Comparison of ENCODE assay signal across 22 cellular contexts in the genomic region with DNA sequence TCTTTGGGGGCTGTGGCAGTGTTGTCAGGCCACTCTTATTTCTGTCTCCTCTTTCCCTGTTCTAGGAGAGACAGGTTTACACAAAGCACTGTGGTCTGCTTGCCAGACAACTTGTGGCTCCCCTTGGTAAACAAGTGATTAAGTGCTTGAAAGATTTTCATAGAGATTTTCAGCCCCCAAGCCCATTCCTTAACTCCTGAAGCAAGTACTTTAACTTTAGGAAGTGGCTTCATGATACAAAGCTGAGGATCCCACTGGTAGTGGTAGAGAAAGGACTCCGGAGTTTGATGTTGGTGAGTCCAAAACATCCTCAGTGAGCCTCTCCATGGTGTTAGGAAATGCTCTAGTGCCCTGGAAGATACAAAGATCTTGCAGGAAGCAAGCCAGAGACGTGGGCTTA. TPM values are rescaled to one million over a fixed set of nuclear protein-coding genes. Genes with fewer than 3 reads are reported as not detected.
DNase-seq lines count a peak whose midpoint lies in the region; ATAC-seq and TF ChIP-seq lines count a peak whose summit lies in the region.
"Had no signal": no experiment of that assay in that cellular context is flagged by ENCODE, and none has a peak within 500 bp of the region (broad histone marks: within the 10 kb centered on the region; RNA-seq: fewer than 3 reads in every experiment).

No MANE protein-coding gene starts in this region.

- no peak overlapping the region; the same call in 1 of the 2 replicates for H3K4me3 ChIP-seq in MM.1S (ENCODE audit: low read length)

- TF ChIP-seq CTCF in MM.1S (IDR thresholded peaks at IDR 0.05; ENCODE audit: low read length): no peak

- peak overlapping the region; percentile 52 for H3K4me3 Mint-ChIP-seq in activated CD8-positive, alpha-beta memory T cell treated with anti-CD3 and anti-CD28 coated beads, Interleukin-2, amount 10 ng/mL, durations not matched to agents 7 days and 5 days
- H3K4me3 Mint-ChIP-seq in stimulated activated memory B cell treated with anti-CD40 and anti-IgM and Interleukin-4, amounts not matched to agents 10 μg/mL and 1 μg/mL and 100 μg/mL, for 72 hours: peak overlapping the region; percentile 12
- H3K4me3 Mint-ChIP-seq: activated naive CD8-positive, alpha-beta T cell treated with anti-CD3 and anti-CD28 coated beads, Interleukin-2, amount 10 ng/mL, durations not matched to agents 7 days and 5 days; CD14-positive monocyte; neural crest cell had no signal

- ATAC-seq in activated CD8-positive, alpha-beta memory T cell treated with anti-CD3 and anti-CD28 coated beads, Interleukin-2, amount 10 ng/mL, durations not matched to agents 7 days and 5 days: no peak
- no peak for ATAC-seq in stimulated activated memory B cell treated with anti-CD40 and anti-IgM and Interleukin-4, amounts not matched to agents 10 μg/mL and 1 μg/mL and 100 μg/mL, for 72 hours
- ATAC-seq: stimulated activated naive CD8-positive, alpha-beta T cell treated with anti-CD3 and anti-CD28 coated beads, Interleukin-15, Interleukin-2, amounts not matched to agents 100 U/mL and 50 U/mL, for 24 hours had no signal

- no peaks in the 10 kb centered on the region for H3K36me3 ChIP-seq in MM.1S (replicated peaks; ENCODE audit: insufficient read depth, low read length)

- H3K27me3 ChIP-seq in MM.1S (replicated peaks; ENCODE audit: insufficient read depth, low read length): no peaks in the 10 kb centered on the region
- H3K27me3 ChIP-seq: brain microvascular endothelial cell had no signal

- peak overlapping the region; percentile 69 for H3K4me2 ChIP-seq in MM.1S (ENCODE audit: low read depth, low read length)

- CTCF ChIA-PET in activated CD8-positive, alpha-beta memory T cell treated with anti-CD3 and anti-CD28 coated beads, Interleukin-2, amount 10 ng/mL, durations not matched to agents 7 days and 5 days (lab: Charles Lee): interaction anchor here (1.0 to 3.6 kb wide), 5 partner anchors 19 to 74 kb away, joined by 3 to 16 read pairs (median 5); no protein-coding TSS in a partner anchor

- no peak for DNase-seq in activated CD8-positive, alpha-beta memory T cell treated with anti-CD3 and anti-CD28 coated beads, Interleukin-2, amount 10 ng/mL, durations not matched to agents 7 days and 5 days
- DNase-seq in activated CD8-positive, alpha-beta memory T cell treated with anti-CD3 and anti-CD28 coated beads for 24 hours: no peak
- DNase-seq in MM.1S (peak; percentile 63), NCI-H1105 treated with DMSO at 0.1 percent for 48 hours (lab: John Stamatoyannopoulos, UW) (no peak), mesenteric fat pad (ENCODE audit: low spot score) (no peak), NCI-H187 treated with DMSO at 0.1 percent for 48 hours (lab: John Stamatoyannopoulos, UW) (no peak)
- DNase-seq: activated naive CD8-positive, alpha-beta T cell treated with anti-CD3 and anti-CD28 coated beads, Interleukin-2, amount 10 ng/mL, durations not matched to agents 7 days and 5 days; brain microvascular endothelial cell; cortex of kidney; DMS79; H7; kidney glomerular epithelial cell; midbrain; NCI-H2081 treated with DMSO at 0.1 percent for 48 hours; NCI-H524; SIG-M5; stimulated activated CD4-positive, alpha-beta T cell treated with anti-CD3 and anti-CD28 coated beads, Interleukin-15, amount 100 ng/mL, for 24 hours; stimulated activated naive CD8-positive, alpha-beta T cell treated with anti-CD3 and anti-CD28 coated beads, Interleukin-15, Interleukin-2, amounts not matched to agents 100 U/mL and 50 U/mL, for 24 hours had no signal

- no peaks in the 10 kb centered on the region for H3K9me3 Mint-ChIP-seq in activated CD8-positive, alpha-beta memory T cell treated with anti-CD3 and anti-CD28 coated beads, Interleukin-2, amount 10 ng/mL, durations not matched to agents 7 days and 5 days (ENCODE audit: low read depth)
- no peaks in the 10 kb centered on the region for H3K9me3 Mint-ChIP-seq in stimulated activated memory B cell treated with anti-CD40 and anti-IgM and Interleukin-4, amounts not matched to agents 10 μg/mL and 1 μg/mL and 100 μg/mL, for 72 hours
- H3K9me3 Mint-ChIP-seq: activated naive CD8-positive, alpha-beta T cell treated with anti-CD3 and anti-CD28 coated beads, Interleukin-2, amount 10 ng/mL, durations not matched to agents 7 days and 5 days; neural crest cell had no signal

- H2AFZ ChIP-seq in MM.1S (ENCODE audit: low read length): no peak overlapping the region

- H3K9me3 ChIP-seq in MM.1S (replicated peaks; ENCODE audit: insufficient read depth, low read length): no peaks in the 10 kb centered on the region

- H3K27ac ChIP-seq in MM.1S (ENCODE audit: low read length): peak overlapping the region; percentile 100
- peak overlapping the region; percentile 20 for H3K27ac ChIP-seq in cingulate gyrus (ENCODE audit: low read depth, low read length)
- H3K27ac ChIP-seq: brain microvascular endothelial cell had no signal

- peaks cover 94% of the 10 kb centered on the region for H3K4me1 ChIP-seq in MM.1S (ENCODE audit: low read length)

- H3K27ac Mint-ChIP-seq in activated CD8-positive, alpha-beta memory T cell treated with anti-CD3 and anti-CD28 coated beads, Interleukin-2, amount 10 ng/mL, durations not matched to agents 7 days and 5 days: peak overlapping the region; percentile 98
- peak overlapping the region; percentile 96 for H3K27ac Mint-ChIP-seq in stimulated activated memory B cell treated with anti-CD40 and anti-IgM and Interleukin-4, amounts not matched to agents 10 μg/mL and 1 μg/mL and 100 μg/mL, for 72 hours
- H3K27ac Mint-ChIP-seq: activated naive CD8-positive, alpha-beta T cell treated with anti-CD3 and anti-CD28 coated beads, Interleukin-2, amount 10 ng/mL, durations not matched to agents 7 days and 5 days; CD14-positive monocyte had no signal

- no peaks in the 10 kb centered on the region for H3K9me2 ChIP-seq in MM.1S (replicated peaks; ENCODE audit: insufficient read depth, low read length)

- no peaks in the 10 kb centered on the region for H4K20me1 ChIP-seq in MM.1S (ENCODE audit: insufficient read depth, low read length)

- H3K36me3 Mint-ChIP-seq in activated CD8-positive, alpha-beta memory T cell treated with anti-CD3 and anti-CD28 coated beads, Interleukin-2, amount 10 ng/mL, durations not matched to agents 7 days and 5 days: peaks cover 10% of the 10 kb centered on the region
- H3K36me3 Mint-ChIP-seq in stimulated activated memory B cell treated with anti-CD40 and anti-IgM and Interleukin-4, amounts not matched to agents 10 μg/mL and 1 μg/mL and 100 μg/mL, for 72 hours: peaks cover 17% of the 10 kb centered on the region
- H3K36me3 Mint-ChIP-seq: activated naive CD8-positive, alpha-beta T cell treated with anti-CD3 and anti-CD28 coated beads, Interleukin-2, amount 10 ng/mL, durations not matched to agents 7 days and 5 days; CD14-positive monocyte had no signal

- peak overlapping the region; percentile 100 for H3K9ac ChIP-seq in MM.1S (ENCODE audit: low read length)

- peaks cover 78% of the 10 kb centered on the region for H3K79me2 ChIP-seq in MM.1S (ENCODE audit: low read length)

- H3F3A ChIP-seq in MM.1S (ENCODE audit: insufficient read depth, low read length): peaks cover 72% of the 10 kb centered on the region

- no peaks in the 10 kb centered on the region for H3K27me3 Mint-ChIP-seq in activated CD8-positive, alpha-beta memory T cell treated with anti-CD3 and anti-CD28 coated beads, Interleukin-2, amount 10 ng/mL, durations not matched to agents 7 days and 5 days
- no peaks in the 10 kb centered on the region for H3K27me3 Mint-ChIP-seq in stimulated activated memory B cell treated with anti-CD40 and anti-IgM and Interleukin-4, amounts not matched to agents 10 μg/mL and 1 μg/mL and 100 μg/mL, for 72 hours
- H3K27me3 Mint-ChIP-seq: activated naive CD8-positive, alpha-beta T cell treated with anti-CD3 and anti-CD28 coated beads, Interleukin-2, amount 10 ng/mL, durations not matched to agents 7 days and 5 days had no signal

- H3K4me1 Mint-ChIP-seq in activated CD8-positive, alpha-beta memory T cell treated with anti-CD3 and anti-CD28 coated beads, Interleukin-2, amount 10 ng/mL, durations not matched to agents 7 days and 5 days: peaks cover 67% of the 10 kb centered on the region
- peaks cover 67% of the 10 kb centered on the region for H3K4me1 Mint-ChIP-seq in stimulated activated memory B cell treated with anti-CD40 and anti-IgM and Interleukin-4, amounts not matched to agents 10 μg/mL and 1 μg/mL and 100 μg/mL, for 72 hours

RNA-seq across cellular contexts. Expression of gene ZBTB38, which starts 12.0 kb away (rescaled TPM):
- 10 to 100 TPM; 42.5 to 49.4 TPM for total RNA-seq in activated CD8-positive, alpha-beta memory T cell treated with anti-CD3 and anti-CD28 coated beads, Interleukin-2, amount 10 ng/mL, durations not matched to agents 7 days and 5 days
- total RNA-seq in mesenteric fat pad: 75.4 TPM
